Comparison of ENCODE assay signal across 8 cellular contexts in the genomic region with DNA sequence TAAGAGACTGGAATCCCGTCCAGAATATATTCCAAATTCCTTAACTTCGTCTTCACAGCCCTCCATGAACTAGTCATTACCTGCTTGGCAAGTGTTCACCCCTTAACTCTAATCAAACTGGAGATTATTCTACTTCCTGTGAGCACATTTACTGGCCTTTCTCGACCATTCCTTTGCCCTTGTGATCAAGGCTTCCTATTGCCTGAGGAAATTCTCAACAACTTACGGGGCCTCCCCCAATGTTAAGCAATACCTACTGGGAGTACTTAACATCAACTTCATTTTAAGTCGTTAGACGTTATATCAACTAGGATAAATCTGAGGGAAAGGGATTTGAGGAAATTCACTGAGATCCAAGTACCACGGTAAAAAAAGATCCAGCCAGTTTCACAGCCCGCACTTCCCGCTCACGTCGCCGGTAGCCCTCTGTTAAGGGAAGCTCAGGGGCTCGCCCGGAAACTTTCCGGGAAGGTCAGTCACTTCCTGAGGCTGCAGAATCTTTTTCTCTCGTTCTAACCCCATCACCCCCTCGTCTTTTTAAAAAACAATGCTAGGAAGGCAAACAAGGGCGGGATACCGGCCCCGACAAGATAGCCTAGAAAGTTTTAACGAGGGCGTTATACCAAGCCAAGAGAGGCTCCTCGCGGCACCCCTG. TPM values are rescaled to one million over a fixed set of nuclear protein-coding genes. Genes with fewer than 3 reads are reported as not detected.
DNase-seq lines count a peak whose midpoint lies in the region; ATAC-seq, FAIRE-seq and TF ChIP-seq lines count a peak whose summit lies in the region.

No MANE protein-coding gene starts in this region.

- peak overlapping the region; percentile 92 to 99 (median 97) for H3K27ac Mint-ChIP-seq in naive thymus-derived CD4-positive, alpha-beta T cell

- intact Hi-C loops in naive thymus-derived CD4-positive, alpha-beta T cell (cut with micrococcal nuclease) = loop anchor here (1.0 to 5.0 kb wide), 8 partner anchors 16 to 1754 kb away; a partner anchor contains a TSS

- H3K4me1 ChIP-seq in endocrine pancreas (ENCODE audit: control insufficient read depth, insufficient read depth, low read length) = peaks cover 15% of the 10 kb centered on the region
- H3K4me1 ChIP-seq in naive thymus-derived CD4-positive, alpha-beta T cell (ENCODE audit: control insufficient read depth in 2 of 2, insufficient read depth in 2 of 2, low read length in 2 of 2) = peaks cover 30 to 37% of the 10 kb centered on the region in 2 donors

- in situ Hi-C loops in SK-MEL-5 (cut with HindIII; ENCODE audit: low pct_unique_long_range_greater_than_20kb, low sequenced_read_pairs) = no loop called here

- peak overlapping the region; percentile 92 for H3K4me3 ChIP-seq in AG04449 (ENCODE audit: low read depth, low read length)
- peak overlapping the region; percentile 92 for H3K4me3 ChIP-seq in endocrine pancreas (ENCODE audit: control insufficient read depth, insufficient read depth, low read length)
- peak overlapping the region; percentile 92 for H3K4me3 ChIP-seq in naive thymus-derived CD4-positive, alpha-beta T cell (ENCODE audit: low read length)

- POLR2A ChIA-PET in AG04449 (lab: Yijun Ruan, JAX) = interaction anchor here (0.7 to 2.2 kb wide), 4 partner anchors 14 to 300 kb away, joined by 3 to 14 read pairs (median 6); a partner anchor contains a TSS
- POLR2A ChIA-PET in naive thymus-derived CD4-positive, alpha-beta T cell (lab: Charles Lee) = interaction anchor here (0.7 to 2.2 kb wide), 10 partner anchors 14 to 709 kb away, joined by 3 to 26 read pairs (median 6); a partner anchor contains a TSS

- peak overlapping the region; percentile 81 for H3K9ac ChIP-seq in endocrine pancreas (ENCODE audit: control insufficient read depth, insufficient read depth, low read length)

- H3K27me3 Mint-ChIP-seq in naive thymus-derived CD4-positive, alpha-beta T cell = peaks cover 0 to 8% (median 0%) of the 10 kb centered on the region in 5 donors

- FAIRE-seq in GM12892 (lab: Jason Lieb, UNC) = peak; percentile 54

- peak overlapping the region; percentile 87 to 98 (median 96) for H3K4me3 Mint-ChIP-seq in naive thymus-derived CD4-positive, alpha-beta T cell

- no peak for ATAC-seq in naive thymus-derived CD4-positive, alpha-beta T cell

- H3K4me1 Mint-ChIP-seq in naive thymus-derived CD4-positive, alpha-beta T cell = peaks cover 40 to 59% (median 53%) of the 10 kb centered on the region in 7 donors

- CTCF ChIA-PET in AG04449 (lab: Yijun Ruan, JAX) = interaction anchor here (1.9 kb wide), 1 partner anchor 9 kb away, joined by 5 read pairs; no protein-coding TSS in a partner anchor
- CTCF ChIA-PET in naive thymus-derived CD4-positive, alpha-beta T cell (lab: Charles Lee) = no interaction called here

- peaks cover 0 to 4% (median 0%) of the 10 kb centered on the region in 11 donors for H3K9me3 Mint-ChIP-seq in naive thymus-derived CD4-positive, alpha-beta T cell

- TF ChIP-seq CTCF in AG04449 (IDR thresholded peaks at IDR 0.05; ENCODE audit: insufficient read depth, low read length, missing control alignments) = no peak

- no peaks in the 10 kb centered on the region for H3K36me3 ChIP-seq in endocrine pancreas (ENCODE audit: control insufficient read depth, insufficient read depth, low read length)
- peaks cover 0 to 7% (median 0%) of the 10 kb centered on the region in 3 experiments for H3K36me3 ChIP-seq in naive thymus-derived CD4-positive, alpha-beta T cell (ENCODE audit: control insufficient read depth in 2 of 3, insufficient read depth in 3 of 3, low read length in 3 of 3)

- no peaks in the 10 kb centered on the region for H3K27me3 ChIP-seq in endocrine pancreas (ENCODE audit: control insufficient read depth, insufficient read depth, low read length)
- H3K27me3 ChIP-seq in naive thymus-derived CD4-positive, alpha-beta T cell (ENCODE audit: control insufficient read depth in 2 of 2, insufficient read depth in 2 of 2, low read length in 2 of 2) = no peaks in the 10 kb centered on the region

- H3K36me3 Mint-ChIP-seq in naive thymus-derived CD4-positive, alpha-beta T cell = peaks cover 0 to 13% (median 3%) of the 10 kb centered on the region in 5 donors

- no peaks in the 10 kb centered on the region for H3K9me3 ChIP-seq in endocrine pancreas (ENCODE audit: control insufficient read depth, low read length)
- no peaks in the 10 kb centered on the region for H3K9me3 ChIP-seq in naive thymus-derived CD4-positive, alpha-beta T cell (ENCODE audit: control insufficient read depth in 2 of 3, low read length in 3 of 3)

- peak overlapping the region; percentile 89 for H3K27ac ChIP-seq in naive thymus-derived CD4-positive, alpha-beta T cell (ENCODE audit: low read depth, low read length)

- no peak for TF ChIP-seq POLR2A in GM12892 (IDR thresholded peaks at IDR 0.05; ENCODE audit: low read depth, low read length)

- no peak for DNase-seq in AG04449 (ENCODE audit: low read depth, low spot score)
- DNase-seq in GM12892 (ENCODE audit: insufficient read length) = no peak
- peak; percentile 66 for DNase-seq in SK-MEL-5 (ENCODE audit: low read depth, low spot score)
- DNase-seq in naive thymus-derived CD4-positive, alpha-beta T cell = peak in 3 of 9 donors; percentile 8 to 11 (median 8)
- no peak for DNase-seq in T1000 (lab: John Stamatoyannopoulos, UW)
- no peak for DNase-seq in iPS-NIHi7 (ENCODE audit: extremely low spot score)
- no peak for DNase-seq in mesenteric fat pad (ENCODE audit: low spot score)

RNA-seq across cellular contexts. Expression of a gene that starts 0.9 kb away (rescaled TPM):
- polyA plus RNA-seq in GM12892 (2012; ENCODE audit: missing spikeins) = 91.7 TPM
- 198 and 226 TPM in 2 replicates for total RNA-seq in SK-MEL-5 (2014; rRNA removed; shearing (Covaris generic))
- 122 and 132 TPM in 2 replicates for polyA plus RNA-seq in SK-MEL-5 (2015; cell fraction: cytosol; rRNA removed)
- polyA plus RNA-seq in SK-MEL-5 (2015; cell fraction: nucleus; rRNA removed) = 50.8 and 54.1 TPM in 2 replicates
- 10 to 100 TPM; 16.8 to 68.4 (median 48.6) TPM for total RNA-seq in naive thymus-derived CD4-positive, alpha-beta T cell
- polyA plus RNA-seq in naive thymus-derived CD4-positive, alpha-beta T cell = 10 to 100 TPM; 20.2 to 21.2 TPM
- total RNA-seq in mesenteric fat pad = 64.5 TPM
